Comparison of ENCODE assay signal across 18 cellular contexts in the genomic region with DNA sequence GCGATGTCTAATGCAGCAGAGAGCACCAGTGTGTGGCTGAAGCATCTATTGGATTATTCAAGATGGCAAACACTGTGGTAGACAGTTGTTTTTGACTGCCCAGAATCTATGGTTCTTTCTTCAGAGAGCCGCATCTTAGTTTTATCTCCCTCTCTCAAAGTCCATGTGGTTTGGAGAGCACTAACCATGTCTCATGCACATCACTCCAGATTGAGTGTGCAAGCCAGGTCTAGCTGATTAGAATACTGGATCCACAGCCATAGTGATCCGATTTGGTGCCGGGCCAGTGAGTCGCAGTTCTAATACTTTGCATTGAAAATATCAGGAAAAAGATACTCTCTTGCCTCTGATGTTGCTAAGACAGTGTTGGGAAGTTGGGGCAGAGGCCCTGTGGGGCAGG. TPM values are rescaled to one million over a fixed set of nuclear protein-coding genes. Genes with fewer than 3 reads are reported as not detected.
DNase-seq lines count a peak whose midpoint lies in the region; ATAC-seq, FAIRE-seq and TF ChIP-seq lines count a peak whose summit lies in the region.
"Had no signal": no experiment of that assay in that cellular context is flagged by ENCODE, and none has a peak within 500 bp of the region (broad histone marks: within the 10 kb centered on the region; RNA-seq: fewer than 3 reads in every experiment).

No MANE protein-coding gene starts in this region.

- no peaks in the 10 kb centered on the region for H3K9me3 Mint-ChIP-seq in activated naive CD4-positive, alpha-beta T cell treated with anti-CD3 and anti-CD28 coated beads, Interleukin-2, amount 50 U/mL, for 24 hours
- H3K9me3 Mint-ChIP-seq in neural progenitor cell: no peaks in the 10 kb centered on the region
- H3K9me3 Mint-ChIP-seq: CD4-positive, alpha-beta T cell; HFFc6 had no signal

- TF ChIP-seq RAD21 in GM12878 (IDR thresholded peaks at IDR 0.05; ENCODE audit: insufficient read depth, low read depth, low read length): no peak

- no peak for TF ChIP-seq POLR2A in GM12878 (IDR thresholded peaks at IDR 0.05; ENCODE audit: low read depth, low read length)
- no peak for TF ChIP-seq POLR2A in tibial nerve (IDR thresholded peaks at IDR 0.05)
- TF ChIP-seq POLR2A in thyroid gland (IDR thresholded peaks at IDR 0.05): no peak

- SMC1A ChIA-PET in GM12878 (lab: Charles Lee; ENCODE audit: uncharacterized antibody, unreplicated experiment): interaction anchor here (1.5 kb wide), 1 partner anchor 9 kb away, joined by 4 read pairs; no protein-coding TSS in a partner anchor

- in situ Hi-C loops in GM12878 (cut with MboI): no loop called here

- CTCF ChIA-PET in GM12878 (lab: Yijun Ruan, JAX): interaction anchor here (0.6 kb wide), 1 partner anchor 66 kb away, joined by 3 read pairs; no protein-coding TSS in a partner anchor

- peaks cover 4% of the 10 kb centered on the region for H3K4me1 Mint-ChIP-seq in activated naive CD4-positive, alpha-beta T cell treated with anti-CD3 and anti-CD28 coated beads, Interleukin-2, amount 50 U/mL, for 24 hours
- peaks cover 15% of the 10 kb centered on the region for H3K4me1 Mint-ChIP-seq in neural progenitor cell

- peaks cover 4% of the 10 kb centered on the region for H3K79me2 ChIP-seq in GM12878 (ENCODE audit: control insufficient read depth, insufficient read depth, low read length)
- H3K79me2 ChIP-seq in neural progenitor cell (ENCODE audit: low read depth): peaks cover 4% of the 10 kb centered on the region
- peaks cover 4% of the 10 kb centered on the region for H3K79me2 ChIP-seq in Karpas-422 (ENCODE audit: low read length)

- H4K20me1 ChIP-seq in GM12878 (ENCODE audit: control insufficient read depth, insufficient read depth): no peaks in the 10 kb centered on the region
- peaks cover 3% of the 10 kb centered on the region for H4K20me1 ChIP-seq in neural progenitor cell (ENCODE audit: low read depth)
- 0 out of 2 replicates have a peak, but pooled peaks cover under 1% of the 10 kb centered on the region for H4K20me1 ChIP-seq in Karpas-422 (ENCODE audit: insufficient read depth, low read depth, low read length)

- no peak overlapping the region for H3K9ac ChIP-seq in GM12878 (ENCODE audit: control insufficient read depth, insufficient read depth, low read length)
- H3K9ac ChIP-seq in neural progenitor cell: no peak overlapping the region
- H3K9ac ChIP-seq in Karpas-422 (ENCODE audit: low read length): no peak overlapping the region
- H3K9ac ChIP-seq: KMS-11 had no signal

- H3K27me3 ChIP-seq in GM12878 (replicated peaks in 1 of 2; ENCODE audit: control insufficient read depth in 2 of 2, insufficient read depth in 2 of 2, low read length in 1 of 2) (no peaks in the 10 kb centered on the region), neural progenitor cell (no peaks in the 10 kb centered on the region), Karpas-422 (ENCODE audit: low read length) (no peaks in the 10 kb centered on the region), tibial nerve (no peaks in the 10 kb centered on the region), thyroid gland (no peaks in the 10 kb centered on the region)
- H3K27me3 ChIP-seq: BE2C had no signal

- H3K27me3 Mint-ChIP-seq in activated naive CD4-positive, alpha-beta T cell treated with anti-CD3 and anti-CD28 coated beads, Interleukin-2, amount 50 U/mL, for 24 hours: no peaks in the 10 kb centered on the region
- H3K27me3 Mint-ChIP-seq in neural progenitor cell (ENCODE audit: insufficient read depth, low read depth): peaks cover 3% of the 10 kb centered on the region
- H3K27me3 Mint-ChIP-seq: CD4-positive, alpha-beta T cell had no signal

- intact Hi-C loops in GM12878 (cut with micrococcal nuclease; ENCODE audit: unreplicated experiment): loop anchor here (5.0 kb wide), 1 partner anchor 1707 kb away; no protein-coding TSS in a partner anchor
- intact Hi-C loops in thyroid gland (cut with DNase I): no loop called here

- no peak overlapping the region for H3K4me3 Mint-ChIP-seq in activated naive CD4-positive, alpha-beta T cell treated with anti-CD3 and anti-CD28 coated beads, Interleukin-2, amount 50 U/mL, for 24 hours
- peak overlapping the region; percentile 66 for H3K4me3 Mint-ChIP-seq in neural progenitor cell
- H3K4me3 Mint-ChIP-seq: CD4-positive, alpha-beta T cell; HFFc6 had no signal

- peaks cover 17% of the 10 kb centered on the region for H3F3A ChIP-seq in neural progenitor cell (ENCODE audit: low read depth)

- H3K27ac ChIP-seq in GM12878 (ENCODE audit: control insufficient read depth, insufficient read depth) (0 out of 2 replicates have a peak overlapping the region, but pooled peaks have one; percentile 24), neural progenitor cell (no peak overlapping the region), Karpas-422 (ENCODE audit: low read length) (no peak overlapping the region), tibial nerve (no peak overlapping the region), thyroid gland (no peak overlapping the region)
- H3K27ac ChIP-seq: KMS-11 had no signal

- ATAC-seq in GM12878: no peak
- ATAC-seq: HepG2 had no signal

- no peak for DNase-seq in activated naive CD4-positive, alpha-beta T cell treated with Interleukin-2 at 50 U/mL for 16 hours
- DNase-seq in GM12878 (ENCODE audit: low read depth, low spot score) (no peak), neural progenitor cell (ENCODE audit: low spot score) (no peak), Karpas-422 (no peak), tibial nerve (ENCODE audit: low spot score in 2 of 2) (no peak), thyroid gland (no peak)
- DNase-seq: BE2C; CD4-positive, alpha-beta T cell; DMS53; EL; H7; HFFc6; NCI-H1417 treated with DMSO at 0.1 percent for 48 hours; NCI-H187 treated with DMSO at 0.1 percent for 48 hours; NCI-H226 had no signal

- no peak for TF ChIP-seq EP300 in GM12878 (IDR thresholded peaks at IDR 0.05; ENCODE audit: borderline replicate concordance in 1 of 2, control insufficient read depth in 1 of 2, low read depth in 2 of 2, low read length in 2 of 2)
- no peak for TF ChIP-seq EP300 in tibial nerve (IDR thresholded peaks at IDR 0.05)

- no peaks in the 10 kb centered on the region for H3K36me3 ChIP-seq in GM12878 (ENCODE audit: control insufficient read depth in 2 of 2, insufficient read depth in 2 of 2, low read length in 1 of 2)
- H3K36me3 ChIP-seq in neural progenitor cell: no peaks in the 10 kb centered on the region
- H3K36me3 ChIP-seq in Karpas-422 (ENCODE audit: insufficient read depth, low read length): no peaks in the 10 kb centered on the region
- no peaks in the 10 kb centered on the region for H3K36me3 ChIP-seq in tibial nerve
- H3K36me3 ChIP-seq in thyroid gland: no peaks in the 10 kb centered on the region

- H2AFZ ChIP-seq in GM12878 (ENCODE audit: control insufficient read depth, low read depth, low read length): peak overlapping the region; percentile 19; the same call in 1 of the 2 replicates
- no peak overlapping the region for H2AFZ ChIP-seq in neural progenitor cell (replicated peaks)
- no peak overlapping the region for H2AFZ ChIP-seq in Karpas-422 (ENCODE audit: low read length)

- BruUV-seq in GM12878 (replicated peaks; lab: Mats Ljungman, UMichigan): no TSS peak

- H3K4me3 ChIP-seq in GM12878 (no peak overlapping the region), neural progenitor cell (no peak overlapping the region), Karpas-422 (ENCODE audit: low read length) (no peak overlapping the region), tibial nerve (no peak overlapping the region), thyroid gland (replicated peaks in 1 of 3) (no peak overlapping the region)

- H3K4me1 ChIP-seq in GM12878 (ENCODE audit: control insufficient read depth, insufficient read depth, low read length): peaks cover 8% of the 10 kb centered on the region
- H3K4me1 ChIP-seq in neural progenitor cell: peaks cover 3% of the 10 kb centered on the region
- peaks cover 10% of the 10 kb centered on the region for H3K4me1 ChIP-seq in Karpas-422 (ENCODE audit: low read length)
- peaks cover 0 to 10% (median 6%) of the 10 kb centered on the region in 4 donors for H3K4me1 ChIP-seq in tibial nerve
- H3K4me1 ChIP-seq in thyroid gland: peaks cover 7 to 25% of the 10 kb centered on the region in 2 donors
- H3K4me1 ChIP-seq: BE2C had no signal

- H3K4me2 ChIP-seq in GM12878 (ENCODE audit: control insufficient read depth, insufficient read depth): peak overlapping the region; percentile 44; the same call in 1 of the 2 replicates
- H3K4me2 ChIP-seq in neural progenitor cell: no peak overlapping the region
- H3K4me2 ChIP-seq in Karpas-422 (ENCODE audit: low read depth, low read length, poor library complexity, severe bottlenecking): no peak overlapping the region
- H3K4me2 ChIP-seq: KMS-11 had no signal

- peak overlapping the region; percentile 6 for H3K27ac Mint-ChIP-seq in activated naive CD4-positive, alpha-beta T cell treated with anti-CD3 and anti-CD28 coated beads, Interleukin-2, amount 50 U/mL, for 24 hours
- H3K27ac Mint-ChIP-seq in neural progenitor cell: peak overlapping the region; percentile 15
- H3K27ac Mint-ChIP-seq: CD4-positive, alpha-beta T cell; HFFc6 had no signal

- 73% methylated on average over 5 of the region's 5 CpGs for WGBS in GM12878 (ENCODE audit: insufficient coverage, insufficient replicate concordance, low lambda C conversion rate, missing lambda C conversion rate)
- 87 to 91% methylated on average over 5 of the region's 5 CpGs for whole genome bisulfite sequencing in tibial nerve, 2 donors
- 92 to 98% methylated on average over 5 of the region's 5 CpGs for WGBS in thyroid gland, 2 donors

- FAIRE-seq in GM12878 (lab: Jason Lieb, UNC): no peak
- FAIRE-seq: HepG2 had no signal

- no peaks in the 10 kb centered on the region for H3K9me2 ChIP-seq in Karpas-422 (replicated peaks; ENCODE audit: insufficient read depth, low read length)

- H3K36me3 Mint-ChIP-seq in activated naive CD4-positive, alpha-beta T cell treated with anti-CD3 and anti-CD28 coated beads, Interleukin-2, amount 50 U/mL, for 24 hours: no peaks in the 10 kb centered on the region
- no peaks in the 10 kb centered on the region for H3K36me3 Mint-ChIP-seq in neural progenitor cell

- RAD21 ChIA-PET in GM12878 (lab: Charles Lee; ENCODE audit: unreplicated experiment): no interaction called here

- no peaks in the 10 kb centered on the region for H3K9me3 ChIP-seq in GM12878 (replicated peaks; ENCODE audit: control insufficient read depth, insufficient read depth, low read length)
- no peaks in the 10 kb centered on the region for H3K9me3 ChIP-seq in neural progenitor cell (ENCODE audit: low read depth)
- no peaks in the 10 kb centered on the region for H3K9me3 ChIP-seq in Karpas-422 (ENCODE audit: low read length)
- no peaks in the 10 kb centered on the region for H3K9me3 ChIP-seq in tibial nerve
- no peaks in the 10 kb centered on the region for H3K9me3 ChIP-seq in thyroid gland
- H3K9me3 ChIP-seq: BE2C had no signal

- TF ChIP-seq CTCF in GM12878 (IDR thresholded peaks at IDR 0.05 in 2 of 3, conservative IDR thresholded peaks at IDR 0.05 in 1 of 3; ENCODE audit: control insufficient read depth in 2 of 3, extremely low read depth in 1 of 3, insufficient read depth in 1 of 3, low read depth in 3 of 3, low read length in 3 of 3) (no peak), neural progenitor cell (IDR thresholded peaks at IDR 0.05) (no peak), tibial nerve (IDR thresholded peaks at IDR 0.05) (no peak), thyroid gland (IDR thresholded peaks at IDR 0.05) (no peak)

- POLR2A ChIA-PET in GM12878 (lab: Charles Lee): interaction anchor here (0.6 to 1.0 kb wide), 2 partner anchors 15 to 217 kb away, joined by 4 to 7 read pairs; a partner anchor contains a TSS

RNA-seq across cellular contexts. Expression of a gene that starts 4.6 kb away (rescaled TPM):
- 49.6 and 49.7 TPM in 2 replicates for total RNA-seq in GM12878 (2013; cell fraction: nucleolus; rRNA removed)
- 15.8 and 17.6 TPM in 2 replicates for total RNA-seq in GM12878 (2014; rRNA removed)
- total RNA-seq in GM12878 (2014; rRNA removed; fragmentation: Illumina TruSeq; extraction: Trizol): 29.9 and 31.1 TPM in 2 replicates
- total RNA-seq in GM12878 (2021): 38.2 and 39.7 TPM in 2 replicates
- polyA plus RNA-seq in GM12878 (2011; ENCODE audit: low read depth): 12.7 TPM
- 19.8 and 29.3 TPM in 2 replicates for polyA plus RNA-seq in GM12878 (2011; rRNA removed)
- 6.1 and 8.0 TPM in 2 replicates for polyA plus RNA-seq in GM12878 (2011; cell fraction: cytosol; rRNA removed)
- polyA plus RNA-seq in GM12878 (2011; cell fraction: nucleus; rRNA removed): 7.2 and 10.4 TPM in 2 replicates
- 18.2 and 19.1 TPM in 2 replicates for polyA plus RNA-seq in GM12878 (2012)
- polyA plus RNA-seq in GM12878 (2014; fragmentation: Illumina TruSeq; extraction: Trizol): 22.0 and 28.2 TPM in 2 replicates
- 10 to 100 TPM in 1 of 2 experiments, 1 to 10 TPM in 1; 7.5 to 10.9 TPM for polyA plus RNA-seq in GM12878 (2014; fragmentation: Nextera tagmentation; extraction: Ambion mirVana)
- 9.9 and 13.3 TPM in 2 replicates for polyA plus RNA-seq in GM12878 (2014; rRNA removed)
- 10 to 100 TPM; 33.1 to 37.8 TPM for polyA plus RNA-seq in GM12878 (2016; fragmentation: Nextera tagmentation; extraction: Ambion mirVana)
- polyA minus RNA-seq in GM12878 (2011; rRNA and poly(A)+ RNA removed): 25.0 and 35.0 TPM in 2 replicates
- polyA minus RNA-seq in GM12878 (2011; cell fraction: cytosol; rRNA and poly(A)+ RNA removed): 10.6 and 13.3 TPM in 2 replicates
- 5.0 and 8.4 TPM in 2 replicates for polyA minus RNA-seq in GM12878 (2011; cell fraction: nucleus; rRNA and poly(A)+ RNA removed)
- total RNA-seq in neural progenitor cell (ENCODE audit: low replicate concordance): 43.9 and 81.6 TPM in 2 replicates
- total RNA-seq in Karpas-422 (2014; rRNA removed; shearing (Covaris generic); ENCODE audit: low replicate concordance): 31.5 and 31.7 TPM in 2 replicates
- 10 to 100 TPM; 13.9 to 25.8 (median 17.8) TPM for total RNA-seq in tibial nerve
- total RNA-seq in thyroid gland: 10 to 100 TPM; 32.4 to 50.3 (median 42.9) TPM

RNA-seq across cellular contexts. Expression of a gene that starts 14.7 kb away (rescaled TPM):
- total RNA-seq in GM12878 (2013; cell fraction: nucleolus; rRNA removed): 46.9 and 65.3 TPM in 2 replicates
- total RNA-seq in GM12878 (2014; rRNA removed) (33.7 and 41.3 TPM in 2 replicates), GM12878 (2014; rRNA removed; fragmentation: Illumina TruSeq; extraction: Trizol) (39.2 and 39.4 TPM in 2 replicates), GM12878 (2021) (39.2 and 47.1 TPM in 2 replicates), neural progenitor cell (ENCODE audit: low replicate concordance) (28.7 and 46.5 TPM in 2 replicates), tibial nerve (10 to 100 TPM; 16.5 to 34.5 (median 27.0) TPM), thyroid gland (10 to 100 TPM; 51.3 to 83.0 (median 67.2) TPM)
- 12.8 TPM for polyA plus RNA-seq in GM12878 (2011; ENCODE audit: low read depth)
- polyA plus RNA-seq in GM12878 (2011; rRNA removed) (30.0 and 31.8 TPM in 2 replicates), GM12878 (2014; fragmentation: Illumina TruSeq; extraction: Trizol) (45.4 and 54.2 TPM in 2 replicates), GM12878 (2014; fragmentation: Nextera tagmentation; extraction: Ambion mirVana) (1 to 10 TPM; 3.2 to 6.8 TPM), GM12878 (2014; rRNA removed) (34.7 and 41.0 TPM in 2 replicates), GM12878 (2016; fragmentation: Nextera tagmentation; extraction: Ambion mirVana) (10 to 100 TPM; 17.3 to 18.3 TPM)
- polyA plus RNA-seq in GM12878 (2011; cell fraction: cytosol; rRNA removed): 26.0 and 27.7 TPM in 2 replicates
- polyA plus RNA-seq in GM12878 (2011; cell fraction: nucleus; rRNA removed): 69.3 and 82.9 TPM in 2 replicates
- 25.0 and 25.3 TPM in 2 replicates for polyA plus RNA-seq in GM12878 (2012)
- 22.1 and 23.6 TPM in 2 replicates for polyA minus RNA-seq in GM12878 (2011; rRNA and poly(A)+ RNA removed)
- polyA minus RNA-seq in GM12878 (2011; cell fraction: cytosol; rRNA and poly(A)+ RNA removed): 8.7 and 13.2 TPM in 2 replicates
- polyA minus RNA-seq in GM12878 (2011; cell fraction: nucleus; rRNA and poly(A)+ RNA removed): 20.3 and 27.7 TPM in 2 replicates
- total RNA-seq in Karpas-422 (2014; rRNA removed; shearing (Covaris generic); ENCODE audit: low replicate concordance): 44.1 and 48.4 TPM in 2 replicates
